In the genomic region with DNA sequence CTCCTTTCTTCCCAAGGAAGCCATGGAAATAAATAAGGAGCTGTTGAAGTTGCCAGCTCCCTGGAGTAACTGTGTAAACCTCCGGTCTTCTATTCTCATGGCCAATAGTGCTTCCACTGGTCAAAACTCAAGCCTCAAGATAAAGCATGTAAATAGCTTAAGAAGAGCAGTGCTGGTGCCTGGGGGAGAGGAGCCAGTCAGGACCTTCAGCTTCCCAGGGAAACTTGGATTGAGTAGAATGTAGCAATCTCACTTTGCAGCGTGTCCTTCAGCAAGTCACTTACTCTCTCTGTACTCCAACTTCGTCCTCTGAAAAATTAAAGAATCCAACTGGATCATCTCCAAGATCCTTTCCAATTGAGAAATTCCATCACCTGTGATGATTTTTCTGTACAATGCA, we compare ENCODE assay signal across 16 cellular contexts. TPM values are rescaled to one million over a fixed set of nuclear protein-coding genes. Genes with fewer than 3 reads are reported as not detected.
DNase-seq lines count a peak whose midpoint lies in the region; ATAC-seq, FAIRE-seq and TF ChIP-seq lines count a peak whose summit lies in the region.
"Had no signal": no experiment of that assay in that cellular context is flagged by ENCODE, and none has a peak within 500 bp of the region (broad histone marks: within the 10 kb centered on the region; RNA-seq: fewer than 3 reads in every experiment).

No MANE protein-coding gene starts in this region.

- no peak for TF ChIP-seq POLR2A in sigmoid colon (IDR thresholded peaks at IDR 0.05)

- H3K4me1 ChIP-seq in ACC112 (ENCODE audit: control insufficient read depth, insufficient read depth, low read length, unreplicated experiment) (peaks cover 49% of the 10 kb centered on the region), hepatocyte (ENCODE audit: insufficient read depth) (peaks cover 16% of the 10 kb centered on the region), sigmoid colon (peaks cover 0 to 40% (median 37%) of the 10 kb centered on the region in 4 donors)
- H3K4me1 ChIP-seq: Caco-2 had no signal

- H3K27me3 ChIP-seq in ACC112 (ENCODE audit: insufficient read depth, low read length), result no peaks in the 10 kb centered on the region
- H3K27me3 ChIP-seq in hepatocyte, result no peaks in the 10 kb centered on the region
- no peaks in the 10 kb centered on the region for H3K27me3 ChIP-seq in sigmoid colon

- DNase-seq in hepatocyte (ENCODE audit: low spot score) (no peak), sigmoid colon (peak; percentile 63), activated gamma-delta T cell (lab: John Stamatoyannopoulos, UW) (no peak), NCI-H1417 (lab: John Stamatoyannopoulos, UW) (no peak), frontal cortex (ENCODE audit: low spot score in 2 of 2) (no peak)
- DNase-seq: Caco-2, KG1, NCI-H1048, NCI-H2107, NCI-H446, PC-9 had no signal

- intact Hi-C loops in sigmoid colon (cut with DNase I), result loop anchor here (5.0 kb wide), 1 partner anchor 104 kb away; no protein-coding TSS in a partner anchor

- H2AFZ ChIP-seq in ACC112 (ENCODE audit: low read length, unreplicated experiment), result no peak overlapping the region
- H2AFZ ChIP-seq in hepatocyte, result no peak overlapping the region
- H2AFZ ChIP-seq: PC-9 had no signal

- no peak overlapping the region for H3K4me2 ChIP-seq in hepatocyte
- H3K4me2 ChIP-seq: A549, PC-9 had no signal

- 88% methylated on average over 3 of the region's 3 CpGs for WGBS in hepatocyte (ENCODE audit: low lambda C conversion rate, missing lambda C conversion rate)
- WGBS in sigmoid colon, 2 donors, result 78 to 82% methylated on average over 3 of the region's 3 CpGs

- TF ChIP-seq EP300 in sigmoid colon (IDR thresholded peaks at IDR 0.05), result no peak

- TF ChIP-seq CTCF in hepatocyte (IDR thresholded peaks at IDR 0.05; ENCODE audit: poor library complexity) (no peak), sigmoid colon (IDR thresholded peaks at IDR 0.05) (no peak)

- H3K4me3 ChIP-seq in ACC112 (ENCODE audit: low read depth, low read length) (no peak overlapping the region), hepatocyte (no peak overlapping the region), sigmoid colon (no peak overlapping the region)
- H3K4me3 ChIP-seq: A549, PC-9 had no signal

- H3K27ac ChIP-seq in ACC112 (ENCODE audit: low read depth, low read length) (peak overlapping the region; percentile 94), angular gyrus (ENCODE audit: low read depth, low read length) (peak overlapping the region; percentile 52), hepatocyte (peak overlapping the region; percentile 15), sigmoid colon (peak overlapping the region in 1 of 4 donors; percentile 45)
- H3K27ac ChIP-seq: HL-60, PC-9 had no signal

- ATAC-seq in HG03565 (IDR thresholded peaks at IDR 0.05; ENCODE audit: unreplicated experiment), result no peak

- H3K79me2 ChIP-seq in ACC112 (ENCODE audit: control insufficient read depth, insufficient read depth, low read length, unreplicated experiment) (peaks cover 66% of the 10 kb centered on the region), hepatocyte (no peaks in the 10 kb centered on the region)

- no peaks in the 10 kb centered on the region for H3K9me3 ChIP-seq in hepatocyte (ENCODE audit: low read depth)
- H3K9me3 ChIP-seq in sigmoid colon, result no peaks in the 10 kb centered on the region
- H3K9me3 ChIP-seq: A549, Caco-2 had no signal

- H4K20me1 ChIP-seq in hepatocyte (ENCODE audit: insufficient read depth, poor library complexity, severe bottlenecking), result no peaks in the 10 kb centered on the region

- no peak for FAIRE-seq in frontal cortex (lab: Jason Lieb, UNC)
- FAIRE-seq: A549 had no signal

- H3K9me2 ChIP-seq in hepatocyte (replicated peaks; ENCODE audit: insufficient read depth), result no peaks in the 10 kb centered on the region

- H3K36me3 ChIP-seq in ACC112 (ENCODE audit: insufficient read depth, low read length), result peaks cover 3% of the 10 kb centered on the region; the same call in 1 of the 2 replicates
- no peaks in the 10 kb centered on the region for H3K36me3 ChIP-seq in hepatocyte (replicated peaks; ENCODE audit: insufficient read depth, low read depth)
- no peaks in the 10 kb centered on the region for H3K36me3 ChIP-seq in sigmoid colon

RNA-seq across cellular contexts. Expression of gene NAV1, which starts 44.7 kb away (rescaled TPM):
- total RNA-seq in hepatocyte, result 15.0 and 15.2 TPM in 2 replicates
- polyA plus RNA-seq in hepatocyte, result 18.3 and 18.8 TPM in 2 replicates
- 10 to 100 TPM; 17.1 to 44.9 (median 20.9) TPM for total RNA-seq in sigmoid colon
- polyA plus RNA-seq in sigmoid colon, result 1 to 10 TPM; 1.8 to 8.2 (median 3.0) TPM
- 33.8 TPM for total RNA-seq in frontal cortex
